ENCODE assay signal across 1 cellular context in genomic region chr11:17350455-17351170, GRCh38.
TF ChIP-seq lines count a peak whose summit lies in the region.

No MANE protein-coding gene starts in this region.

TF ChIP-seq in endothelial cell of umbilical vein, 7 proteins besides CTCF, POLR2A, EP300 and RAD21 (continued from another document):
- TF ChIP-seq FOS (IDR thresholded peaks at IDR 0.05; ENCODE audit: borderline replicate concordance, insufficient read depth, low read length) (no peak), JUN (IDR thresholded peaks at IDR 0.05; ENCODE audit: borderline replicate concordance, insufficient read depth, insufficient read length, low read depth) (no peak), MYC (IDR thresholded peaks at IDR 0.05; ENCODE audit: low read depth, low read length) (no peak)
